ENCODE assay signal across 17 cellular contexts in the genomic region with DNA sequence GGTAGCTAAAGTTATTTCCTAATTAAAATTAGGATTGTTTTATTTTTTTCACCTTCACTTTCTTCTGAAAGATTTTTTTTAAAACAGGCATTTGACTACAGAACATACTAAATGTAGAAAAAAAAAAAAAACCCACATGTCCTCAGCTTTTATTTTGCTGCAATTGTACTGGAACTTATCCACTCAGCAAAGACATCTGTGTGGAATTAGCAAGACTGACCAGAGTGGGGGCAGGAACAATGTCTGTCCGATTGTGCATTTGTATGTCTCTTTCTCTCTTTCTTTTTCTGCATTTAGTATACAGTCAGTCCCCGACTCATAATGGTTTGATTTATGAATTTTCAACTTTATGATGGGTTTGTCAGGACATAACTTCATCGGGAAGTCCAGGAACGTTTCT.
"Had no signal": no experiment of that assay in that cellular context is flagged by ENCODE, and none has a peak within 500 bp of the region (broad histone marks: within the 10 kb centered on the region; RNA-seq: fewer than 3 reads in every experiment).

No MANE protein-coding gene starts in this region.

- H3K27me3 Mint-ChIP-seq: activated CD8-positive, alpha-beta memory T cell treated with anti-CD3 and anti-CD28 coated beads, Interleukin-2, amount 10 ng/mL, durations not matched to agents 7 days and 5 days; activated naive CD8-positive, alpha-beta T cell treated with anti-CD3 and anti-CD28 coated beads, Interleukin-2, amount 10 ng/mL, durations not matched to agents 7 days and 5 days; activated T-cell treated with anti-CD3 and anti-CD28 coated beads, Interleukin-2, amount 50 U/mL, for 24 hours; stimulated activated naive CD8-positive, alpha-beta T cell treated with anti-CD3 and anti-CD28 coated beads, Interleukin-15, amount 100 ng/mL, for 72 hours had no signal

- DNase-seq: activated CD4-positive, alpha-beta T cell treated with anti-CD3 and anti-CD28 coated beads, Interleukin-2, amount 50 U/mL, for 4 hours; activated CD4-positive, CD25-positive, alpha-beta regulatory T cell treated with anti-CD3 and anti-CD28 coated beads, Interleukin-2, amount 50 U/mL, for 72 hours; activated CD8-positive, alpha-beta memory T cell treated with anti-CD3 and anti-CD28 coated beads, Interleukin-2, amount 10 ng/mL, durations not matched to agents 7 days and 5 days; activated gamma-delta T cell; activated naive CD8-positive, alpha-beta T cell treated with anti-CD3 and anti-CD28 coated beads, Interleukin-2, amount 10 ng/mL, durations not matched to agents 7 days and 5 days; activated T-cell treated with anti-CD3 and anti-CD28 coated beads, Interleukin-2, amount 50 U/mL, for 24 hours; effector memory CD4-positive, alpha-beta T cell; foreskin melanocyte; heart left ventricle; islet precursor cell; left lung; stimulated activated CD4-positive, alpha-beta T cell treated with anti-CD3 and anti-CD28 coated beads, Interleukin-4, amount 100 ng/mL, for 4 hours; stimulated activated naive CD8-positive, alpha-beta T cell treated with anti-CD3 and anti-CD28 coated beads, Interleukin-15, amount 100 ng/mL, for 72 hours; SW 1271; T-helper 9 cell had no signal

- ATAC-seq: activated CD8-positive, alpha-beta memory T cell treated with anti-CD3 and anti-CD28 coated beads, Interleukin-2, amount 10 ng/mL, durations not matched to agents 7 days and 5 days; heart left ventricle; left lung; stimulated activated naive CD8-positive, alpha-beta T cell treated with anti-CD3 and anti-CD28 coated beads, Interleukin-15, amount 100 ng/mL, for 72 hours had no signal

- H3K27ac Mint-ChIP-seq: activated CD8-positive, alpha-beta memory T cell treated with anti-CD3 and anti-CD28 coated beads, Interleukin-2, amount 10 ng/mL, durations not matched to agents 7 days and 5 days; activated naive CD8-positive, alpha-beta T cell treated with anti-CD3 and anti-CD28 coated beads, Interleukin-2, amount 10 ng/mL, durations not matched to agents 7 days and 5 days; activated T-cell treated with anti-CD3 and anti-CD28 coated beads, Interleukin-2, amount 50 U/mL, for 24 hours; stimulated activated naive CD8-positive, alpha-beta T cell treated with anti-CD3 and anti-CD28 coated beads, Interleukin-15, amount 100 ng/mL, for 72 hours had no signal

- H3K4me1 Mint-ChIP-seq: activated CD8-positive, alpha-beta memory T cell treated with anti-CD3 and anti-CD28 coated beads, Interleukin-2, amount 10 ng/mL, durations not matched to agents 7 days and 5 days; neural crest cell; stimulated activated naive CD8-positive, alpha-beta T cell treated with anti-CD3 and anti-CD28 coated beads, Interleukin-15, amount 100 ng/mL, for 72 hours had no signal

- H3K9me3 ChIP-seq: vagina had no signal

- H3K4me3 Mint-ChIP-seq: activated CD8-positive, alpha-beta memory T cell treated with anti-CD3 and anti-CD28 coated beads, Interleukin-2, amount 10 ng/mL, durations not matched to agents 7 days and 5 days; activated naive CD8-positive, alpha-beta T cell treated with anti-CD3 and anti-CD28 coated beads, Interleukin-2, amount 10 ng/mL, durations not matched to agents 7 days and 5 days; activated T-cell treated with anti-CD3 and anti-CD28 coated beads, Interleukin-2, amount 50 U/mL, for 24 hours; neural crest cell; stimulated activated naive CD8-positive, alpha-beta T cell treated with anti-CD3 and anti-CD28 coated beads, Interleukin-15, amount 100 ng/mL, for 72 hours had no signal
